ENCODE assay signal across 1 cellular context in the genomic region with DNA sequence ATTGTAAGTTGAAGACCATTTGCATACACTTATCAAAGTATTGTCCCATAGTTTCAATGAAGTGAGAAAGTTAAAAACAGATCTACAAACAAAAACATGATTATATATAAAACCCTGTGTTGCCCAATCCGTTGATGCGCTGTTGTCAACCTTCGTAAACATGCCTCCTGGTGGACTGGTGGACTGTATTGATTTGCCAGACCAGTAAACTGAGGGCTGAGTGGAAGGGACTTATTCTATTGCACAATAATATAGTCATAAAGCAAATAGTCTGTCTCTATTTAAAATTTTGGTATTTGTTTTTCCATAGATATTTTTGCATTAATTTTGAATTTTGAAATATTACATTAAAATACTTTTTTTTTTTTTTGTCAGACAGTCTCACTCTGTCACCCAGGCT.
TF ChIP-seq lines count a peak whose summit lies in the region.

No MANE protein-coding gene starts in this region.

TF ChIP-seq in HepG2, 621 proteins besides CTCF, POLR2A, EP300 and RAD21 (continued from another document and continues in another):
- TF ChIP-seq, protein P1, sequence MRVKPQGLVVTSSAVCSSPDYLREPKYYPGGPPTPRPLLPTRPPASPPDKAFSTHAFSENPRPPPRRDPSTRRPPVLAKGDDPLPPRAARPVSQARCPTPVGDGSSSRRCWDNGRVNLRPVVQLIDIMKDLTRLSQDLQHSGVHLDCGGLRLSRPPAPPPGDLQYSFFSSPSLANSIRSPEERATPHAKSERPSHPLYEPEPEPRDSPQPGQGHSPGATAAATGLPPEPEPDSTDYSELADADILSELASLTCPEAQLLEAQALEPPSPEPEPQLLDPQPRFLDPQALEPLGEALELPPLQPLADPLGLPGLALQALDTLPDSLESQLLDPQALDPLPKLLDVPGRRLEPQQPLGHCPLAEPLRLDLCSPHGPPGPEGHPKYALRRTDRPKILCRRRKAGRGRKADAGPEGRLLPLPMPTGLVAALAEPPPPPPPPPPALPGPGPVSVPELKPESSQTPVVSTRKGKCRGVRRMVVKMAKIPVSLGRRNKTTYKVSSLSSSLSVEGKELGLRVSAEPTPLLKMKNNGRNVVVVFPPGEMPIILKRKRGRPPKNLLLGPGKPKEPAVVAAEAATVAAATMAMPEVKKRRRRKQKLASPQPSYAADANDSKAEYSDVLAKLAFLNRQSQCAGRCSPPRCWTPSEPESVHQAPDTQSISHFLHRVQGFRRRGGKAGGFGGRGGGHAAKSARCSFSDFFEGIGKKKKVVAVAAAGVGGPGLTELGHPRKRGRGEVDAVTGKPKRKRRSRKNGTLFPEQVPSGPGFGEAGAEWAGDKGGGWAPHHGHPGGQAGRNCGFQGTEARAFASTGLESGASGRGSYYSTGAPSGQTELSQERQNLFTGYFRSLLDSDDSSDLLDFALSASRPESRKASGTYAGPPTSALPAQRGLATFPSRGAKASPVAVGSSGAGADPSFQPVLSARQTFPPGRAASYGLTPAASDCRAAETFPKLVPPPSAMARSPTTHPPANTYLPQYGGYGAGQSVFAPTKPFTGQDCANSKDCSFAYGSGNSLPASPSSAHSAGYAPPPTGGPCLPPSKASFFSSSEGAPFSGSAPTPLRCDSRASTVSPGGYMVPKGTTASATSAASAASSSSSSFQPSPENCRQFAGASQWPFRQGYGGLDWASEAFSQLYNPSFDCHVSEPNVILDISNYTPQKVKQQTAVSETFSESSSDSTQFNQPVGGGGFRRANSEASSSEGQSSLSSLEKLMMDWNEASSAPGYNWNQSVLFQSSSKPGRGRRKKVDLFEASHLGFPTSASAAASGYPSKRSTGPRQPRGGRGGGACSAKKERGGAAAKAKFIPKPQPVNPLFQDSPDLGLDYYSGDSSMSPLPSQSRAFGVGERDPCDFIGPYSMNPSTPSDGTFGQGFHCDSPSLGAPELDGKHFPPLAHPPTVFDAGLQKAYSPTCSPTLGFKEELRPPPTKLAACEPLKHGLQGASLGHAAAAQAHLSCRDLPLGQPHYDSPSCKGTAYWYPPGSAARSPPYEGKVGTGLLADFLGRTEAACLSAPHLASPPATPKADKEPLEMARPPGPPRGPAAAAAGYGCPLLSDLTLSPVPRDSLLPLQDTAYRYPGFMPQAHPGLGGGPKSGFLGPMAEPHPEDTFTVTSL (CRISPR knock-in tag; IDR thresholded peaks at IDR 0.05; ENCODE audit: borderline replicate concordance): peak; percentile 75; the same call in 1 of the 2 replicates
- TF ChIP-seq ELF4 (CRISPR knock-in tag; IDR thresholded peaks at IDR 0.05; ENCODE audit: borderline replicate concordance): no peak
- no peak for TF ChIP-seq BRCA1 (CRISPR knock-in tag; IDR thresholded peaks at IDR 0.05)
- TF ChIP-seq, protein P2, sequence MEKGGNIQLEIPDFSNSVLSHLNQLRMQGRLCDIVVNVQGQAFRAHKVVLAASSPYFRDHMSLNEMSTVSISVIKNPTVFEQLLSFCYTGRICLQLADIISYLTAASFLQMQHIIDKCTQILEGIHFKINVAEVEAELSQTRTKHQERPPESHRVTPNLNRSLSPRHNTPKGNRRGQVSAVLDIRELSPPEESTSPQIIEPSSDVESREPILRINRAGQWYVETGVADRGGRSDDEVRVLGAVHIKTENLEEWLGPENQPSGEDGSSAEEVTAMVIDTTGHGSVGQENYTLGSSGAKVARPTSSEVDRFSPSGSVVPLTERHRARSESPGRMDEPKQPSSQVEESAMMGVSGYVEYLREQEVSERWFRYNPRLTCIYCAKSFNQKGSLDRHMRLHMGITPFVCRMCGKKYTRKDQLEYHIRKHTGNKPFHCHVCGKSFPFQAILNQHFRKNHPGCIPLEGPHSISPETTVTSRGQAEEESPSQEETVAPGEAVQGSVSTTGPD (CRISPR knock-in tag; IDR thresholded peaks at IDR 0.05): 0 out of 2 replicates have a peak, but pooled peaks have one; percentile 28
- TF ChIP-seq NFIC (IDR thresholded peaks at IDR 0.05; ENCODE audit: low read length): peak; percentile 69; the same call in 1 of the 2 replicates
- TF ChIP-seq, protein P3, sequence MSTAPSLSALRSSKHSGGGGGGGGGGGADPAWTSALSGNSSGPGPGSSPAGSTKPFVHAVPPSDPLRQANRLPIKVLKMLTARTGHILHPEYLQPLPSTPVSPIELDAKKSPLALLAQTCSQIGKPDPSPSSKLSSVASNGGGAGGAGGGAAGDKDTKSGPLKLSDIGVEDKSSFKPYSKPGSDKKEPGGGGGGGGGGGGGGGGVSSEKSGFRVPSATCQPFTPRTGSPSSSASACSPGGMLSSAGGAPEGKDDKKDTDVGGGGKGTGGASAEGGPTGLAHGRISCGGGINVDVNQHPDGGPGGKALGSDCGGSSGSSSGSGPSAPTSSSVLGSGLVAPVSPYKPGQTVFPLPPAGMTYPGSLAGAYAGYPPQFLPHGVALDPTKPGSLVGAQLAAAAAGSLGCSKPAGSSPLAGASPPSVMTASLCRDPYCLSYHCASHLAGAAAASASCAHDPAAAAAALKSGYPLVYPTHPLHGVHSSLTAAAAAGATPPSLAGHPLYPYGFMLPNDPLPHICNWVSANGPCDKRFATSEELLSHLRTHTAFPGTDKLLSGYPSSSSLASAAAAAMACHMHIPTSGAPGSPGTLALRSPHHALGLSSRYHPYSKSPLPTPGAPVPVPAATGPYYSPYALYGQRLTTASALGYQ (CRISPR knock-in tag; IDR thresholded peaks at IDR 0.05): no peak
- no peak for TF ChIP-seq RERE (CRISPR knock-in tag; IDR thresholded peaks at IDR 0.05; ENCODE audit: low read depth)
- peak; percentile 77; the same call in 1 of the 2 replicates for TF ChIP-seq GATAD2A (CRISPR knock-in tag; IDR thresholded peaks at IDR 0.05)
- TF ChIP-seq, protein P4, sequence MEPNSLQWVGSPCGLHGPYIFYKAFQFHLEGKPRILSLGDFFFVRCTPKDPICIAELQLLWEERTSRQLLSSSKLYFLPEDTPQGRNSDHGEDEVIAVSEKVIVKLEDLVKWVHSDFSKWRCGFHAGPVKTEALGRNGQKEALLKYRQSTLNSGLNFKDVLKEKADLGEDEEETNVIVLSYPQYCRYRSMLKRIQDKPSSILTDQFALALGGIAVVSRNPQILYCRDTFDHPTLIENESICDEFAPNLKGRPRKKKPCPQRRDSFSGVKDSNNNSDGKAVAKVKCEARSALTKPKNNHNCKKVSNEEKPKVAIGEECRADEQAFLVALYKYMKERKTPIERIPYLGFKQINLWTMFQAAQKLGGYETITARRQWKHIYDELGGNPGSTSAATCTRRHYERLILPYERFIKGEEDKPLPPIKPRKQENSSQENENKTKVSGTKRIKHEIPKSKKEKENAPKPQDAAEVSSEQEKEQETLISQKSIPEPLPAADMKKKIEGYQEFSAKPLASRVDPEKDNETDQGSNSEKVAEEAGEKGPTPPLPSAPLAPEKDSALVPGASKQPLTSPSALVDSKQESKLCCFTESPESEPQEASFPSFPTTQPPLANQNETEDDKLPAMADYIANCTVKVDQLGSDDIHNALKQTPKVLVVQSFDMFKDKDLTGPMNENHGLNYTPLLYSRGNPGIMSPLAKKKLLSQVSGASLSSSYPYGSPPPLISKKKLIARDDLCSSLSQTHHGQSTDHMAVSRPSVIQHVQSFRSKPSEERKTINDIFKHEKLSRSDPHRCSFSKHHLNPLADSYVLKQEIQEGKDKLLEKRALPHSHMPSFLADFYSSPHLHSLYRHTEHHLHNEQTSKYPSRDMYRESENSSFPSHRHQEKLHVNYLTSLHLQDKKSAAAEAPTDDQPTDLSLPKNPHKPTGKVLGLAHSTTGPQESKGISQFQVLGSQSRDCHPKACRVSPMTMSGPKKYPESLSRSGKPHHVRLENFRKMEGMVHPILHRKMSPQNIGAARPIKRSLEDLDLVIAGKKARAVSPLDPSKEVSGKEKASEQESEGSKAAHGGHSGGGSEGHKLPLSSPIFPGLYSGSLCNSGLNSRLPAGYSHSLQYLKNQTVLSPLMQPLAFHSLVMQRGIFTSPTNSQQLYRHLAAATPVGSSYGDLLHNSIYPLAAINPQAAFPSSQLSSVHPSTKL (CRISPR knock-in tag; IDR thresholded peaks at IDR 0.05): peak; percentile 61; the same call in 1 of the 2 replicates
- no peak for TF ChIP-seq SNRNP70 (IDR thresholded peaks at IDR 0.05; ENCODE audit: low read depth, low read length)
- TF ChIP-seq DDIT3 (CRISPR knock-in tag; IDR thresholded peaks at IDR 0.05): no peak
- peak; percentile 85 for TF ChIP-seq SALL1 (CRISPR knock-in tag; IDR thresholded peaks at IDR 0.05)
- no peak for TF ChIP-seq GABPB1 (CRISPR knock-in tag; IDR thresholded peaks at IDR 0.05)
- no peak for TF ChIP-seq ZMYM2 (CRISPR knock-in tag; IDR thresholded peaks at IDR 0.05)
- no peak for TF ChIP-seq ZSCAN29 (CRISPR knock-in tag; conservative IDR thresholded peaks at IDR 0.05)
- peak; percentile 24; the same call in 1 of the 2 replicates for TF ChIP-seq KAT2B (IDR thresholded peaks at IDR 0.05; ENCODE audit: borderline replicate concordance, low read depth, low read length)
- no peak for TF ChIP-seq SALL2 (CRISPR knock-in tag; IDR thresholded peaks at IDR 0.05)
- no peak for TF ChIP-seq BHLHE40 (IDR thresholded peaks at IDR 0.05; ENCODE audit: low read length)
- peak; percentile 54; the same call in 1 of the 2 replicates for TF ChIP-seq SOX5 (CRISPR knock-in tag; IDR thresholded peaks at IDR 0.05; ENCODE audit: borderline replicate concordance)
- TF ChIP-seq, protein P5, sequence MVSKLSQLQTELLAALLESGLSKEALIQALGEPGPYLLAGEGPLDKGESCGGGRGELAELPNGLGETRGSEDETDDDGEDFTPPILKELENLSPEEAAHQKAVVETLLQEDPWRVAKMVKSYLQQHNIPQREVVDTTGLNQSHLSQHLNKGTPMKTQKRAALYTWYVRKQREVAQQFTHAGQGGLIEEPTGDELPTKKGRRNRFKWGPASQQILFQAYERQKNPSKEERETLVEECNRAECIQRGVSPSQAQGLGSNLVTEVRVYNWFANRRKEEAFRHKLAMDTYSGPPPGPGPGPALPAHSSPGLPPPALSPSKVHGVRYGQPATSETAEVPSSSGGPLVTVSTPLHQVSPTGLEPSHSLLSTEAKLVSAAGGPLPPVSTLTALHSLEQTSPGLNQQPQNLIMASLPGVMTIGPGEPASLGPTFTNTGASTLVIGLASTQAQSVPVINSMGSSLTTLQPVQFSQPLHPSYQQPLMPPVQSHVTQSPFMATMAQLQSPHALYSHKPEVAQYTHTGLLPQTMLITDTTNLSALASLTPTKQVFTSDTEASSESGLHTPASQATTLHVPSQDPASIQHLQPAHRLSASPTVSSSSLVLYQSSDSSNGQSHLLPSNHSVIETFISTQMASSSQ (IDR thresholded peaks at IDR 0.05; ENCODE audit: low read depth): no peak
- TF ChIP-seq, protein P5 (CRISPR knock-in tag; IDR thresholded peaks at IDR 0.05; ENCODE audit: borderline replicate concordance): no peak
- TF ChIP-seq IKZF4 (CRISPR knock-in tag; IDR thresholded peaks at IDR 0.05; ENCODE audit: borderline replicate concordance, low read depth, not compliant biosample characterization): no peak
- no peak for TF ChIP-seq SP140L (CRISPR knock-in tag; IDR thresholded peaks at IDR 0.05; ENCODE audit: borderline replicate concordance)
- TF ChIP-seq ZNF414 (CRISPR knock-in tag; IDR thresholded peaks at IDR 0.05): no peak
- peak; percentile 29; the same call in 1 of the 2 replicates for TF ChIP-seq HMG20A (CRISPR knock-in tag; IDR thresholded peaks at IDR 0.05; ENCODE audit: borderline replicate concordance)
- peak; percentile 88 for TF ChIP-seq ZMYM4 (CRISPR knock-in tag; IDR thresholded peaks at IDR 0.05)
- TF ChIP-seq ONECUT2 (CRISPR knock-in tag; IDR thresholded peaks at IDR 0.05): peak; percentile 76
- no peak for TF ChIP-seq GFI1 (CRISPR knock-in tag; IDR thresholded peaks at IDR 0.05; ENCODE audit: borderline replicate concordance)
- peak; percentile 49 for TF ChIP-seq HNF4A (CRISPR knock-in tag; IDR thresholded peaks at IDR 0.05)
